In the genomic region with DNA sequence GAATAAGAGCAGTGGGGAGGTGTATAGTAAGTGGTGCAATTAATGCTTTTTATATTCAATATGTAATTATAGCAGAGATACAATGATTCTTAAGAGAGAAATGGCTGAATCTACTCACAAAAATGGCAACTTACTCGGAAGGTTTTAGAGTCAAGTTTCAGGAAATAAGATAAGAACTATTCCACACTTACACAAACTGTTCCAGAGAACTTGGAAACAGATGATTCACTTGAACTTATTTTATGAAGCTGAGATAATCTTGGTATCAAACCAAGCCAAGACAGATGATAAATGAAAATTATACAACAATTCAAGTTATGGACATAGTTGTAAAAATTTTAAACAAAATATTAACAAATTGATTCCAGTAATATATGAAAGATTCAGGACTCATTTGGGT, we compare ENCODE assay signal across 24 cellular contexts.
"Had no signal": no experiment of that assay in that cellular context is flagged by ENCODE, and none has a peak within 500 bp of the region (broad histone marks: within the 10 kb centered on the region; RNA-seq: fewer than 3 reads in every experiment).

No MANE protein-coding gene starts in this region.

- H3K27me3 ChIP-seq: foreskin keratinocyte, hepatocyte, vagina had no signal

- H3K9me3 Mint-ChIP-seq: nephron; stimulated activated naive CD8-positive, alpha-beta T cell treated with anti-CD3 and anti-CD28 coated beads, Interleukin-15, Interleukin-2, amounts not matched to agents 100 ng/mL and 50 ng/mL, for 24 hours had no signal

- H3K36me3 ChIP-seq: lower lobe of right lung, vagina had no signal

- H3K4me3 Mint-ChIP-seq: brain; nephron; stimulated activated naive CD8-positive, alpha-beta T cell treated with anti-CD3 and anti-CD28 coated beads, Interleukin-15, Interleukin-2, amounts not matched to agents 100 ng/mL and 50 ng/mL, for 24 hours had no signal

- ATAC-seq: foreskin keratinocyte, lower lobe of right lung, right cardiac atrium had no signal

- H3K27ac ChIP-seq: coronary artery, foreskin keratinocyte, lower lobe of right lung, skin epidermis, vagina, VCaP had no signal

- H3K4me1 Mint-ChIP-seq: brain had no signal

- H2AFZ ChIP-seq: hepatocyte had no signal

- H3K9me3 ChIP-seq: lower lobe of right lung, vagina had no signal

- H3K4me2 ChIP-seq: hepatocyte had no signal

- H3K4me1 ChIP-seq: lower lobe of right lung, vagina had no signal

- H3K79me2 ChIP-seq: hepatocyte had no signal

- H3K36me3 Mint-ChIP-seq: brain had no signal

- H3K27ac Mint-ChIP-seq: brain; nephron; stimulated activated naive CD8-positive, alpha-beta T cell treated with anti-CD3 and anti-CD28 coated beads, Interleukin-15, Interleukin-2, amounts not matched to agents 100 ng/mL and 50 ng/mL, for 24 hours had no signal

- DNase-seq: activated CD4-positive, alpha-beta T cell treated with anti-CD3 and anti-CD28 coated beads, Interleukin-2, amount 50 U/mL, for 1 hour; activated CD4-positive, CD25-positive, alpha-beta regulatory T cell treated with anti-CD3 and anti-CD28 coated beads, Interleukin-2, amount 50 U/mL, for 72 hours; activated CD8-positive, alpha-beta memory T cell treated with anti-CD3 and anti-CD28 coated beads, Interleukin-2, amount 50 U/mL, for 48 hours; activated effector memory CD4-positive, alpha-beta T cell treated with anti-CD3 and anti-CD28 coated beads, Interleukin-2, amount 50 U/mL, for 16 hours; activated naive CD4-positive, alpha-beta T cell treated with anti-CD3 and anti-CD28 coated beads, Interleukin-2, amount 50 U/mL, for 16 hours; activated T-cell treated with anti-CD3 and anti-CD28 coated beads, Interleukin-2, amount 50 U/mL, for 48 hours; amniotic stem cell; central memory CD4-positive, alpha-beta T cell; foreskin keratinocyte; lower lobe of right lung; nucleus accumbens; right cardiac atrium; stimulated activated CD4-positive, alpha-beta T cell treated with anti-CD3 and anti-CD28 coated beads, Interleukin-15, amount 100 ng/mL, for 24 hours; stimulated activated CD4-positive, alpha-beta T cell treated with anti-CD3 and anti-CD28 coated beads, Interleukin-2, amount 100 ng/mL, for 48 hours; T1000; trophoblast cell had no signal

- H3K4me3 ChIP-seq: coronary artery, hepatocyte, lower lobe of right lung, skin epidermis, vagina had no signal
